In the genomic region with DNA sequence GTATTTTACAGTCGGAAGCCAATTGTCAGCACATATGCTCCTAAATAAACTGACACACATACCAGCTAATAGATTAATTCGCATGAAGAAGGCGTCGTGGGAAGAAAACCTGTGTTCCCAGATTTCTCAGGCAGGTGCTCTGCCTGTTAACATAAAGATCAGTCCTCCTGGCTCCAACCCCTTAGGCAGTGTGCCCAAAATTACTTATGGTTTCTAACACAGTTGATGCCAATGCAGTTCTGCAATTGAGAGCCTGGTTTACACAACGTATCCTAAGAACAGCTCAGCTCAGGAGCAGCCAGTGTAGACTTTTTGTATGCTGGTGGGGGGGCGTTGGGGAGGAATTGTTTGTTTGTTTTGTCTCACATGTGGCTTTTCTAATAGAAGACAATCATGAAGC, we compare ENCODE assay signal across 1 cellular context.
TF ChIP-seq lines count a peak whose summit lies in the region.

No MANE protein-coding gene starts in this region.

TF ChIP-seq in HepG2, 621 proteins besides CTCF, POLR2A, EP300 and RAD21 (continued from another document):
- no peak for TF ChIP-seq ZC3H13 (CRISPR knock-in tag; IDR thresholded peaks at IDR 0.05)
- no peak for TF ChIP-seq ZNF354B (CRISPR knock-in tag; IDR thresholded peaks at IDR 0.05)
- TF ChIP-seq MZF1 (CRISPR knock-in tag; IDR thresholded peaks at IDR 0.05; ENCODE audit: borderline replicate concordance): no peak
- TF ChIP-seq SALL2 (CRISPR knock-in tag; IDR thresholded peaks at IDR 0.05): no peak
- no peak for TF ChIP-seq ZFYVE20 (CRISPR knock-in tag; IDR thresholded peaks at IDR 0.05; ENCODE audit: borderline replicate concordance, low read depth)
- TF ChIP-seq CEBPB (IDR thresholded peaks at IDR 0.05; ENCODE audit: borderline replicate concordance, low read depth, low read length): no peak
- TF ChIP-seq ZNF296 (CRISPR knock-in tag; conservative IDR thresholded peaks at IDR 0.05): no peak
- TF ChIP-seq BORCS8-MEF2B (CRISPR knock-in tag; IDR thresholded peaks at IDR 0.05): no peak
- TF ChIP-seq PCBP2 (optimal IDR thresholded peaks at IDR 0.05; ENCODE audit: low read depth, low read length, poor library complexity, severe bottlenecking): no peak
- no peak for TF ChIP-seq FOSL1 (CRISPR knock-in tag; IDR thresholded peaks at IDR 0.05; ENCODE audit: borderline replicate concordance)
- no peak for TF ChIP-seq TIGD3 (CRISPR knock-in tag; IDR thresholded peaks at IDR 0.05; ENCODE audit: borderline replicate concordance)
- no peak for TF ChIP-seq ZNF160 (CRISPR knock-in tag; IDR thresholded peaks at IDR 0.05)
- no peak for TF ChIP-seq ZNF12 (CRISPR knock-in tag; IDR thresholded peaks at IDR 0.05)
- no peak for TF ChIP-seq ZMYM2 (CRISPR knock-in tag; IDR thresholded peaks at IDR 0.05)
- TF ChIP-seq, protein P1, sequence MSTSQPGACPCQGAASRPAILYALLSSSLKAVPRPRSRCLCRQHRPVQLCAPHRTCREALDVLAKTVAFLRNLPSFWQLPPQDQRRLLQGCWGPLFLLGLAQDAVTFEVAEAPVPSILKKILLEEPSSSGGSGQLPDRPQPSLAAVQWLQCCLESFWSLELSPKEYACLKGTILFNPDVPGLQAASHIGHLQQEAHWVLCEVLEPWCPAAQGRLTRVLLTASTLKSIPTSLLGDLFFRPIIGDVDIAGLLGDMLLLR (CRISPR knock-in tag; IDR thresholded peaks at IDR 0.05): no peak
TF ChIP-seq in HepG2: peak in this region for 0.
